In the genomic region with DNA sequence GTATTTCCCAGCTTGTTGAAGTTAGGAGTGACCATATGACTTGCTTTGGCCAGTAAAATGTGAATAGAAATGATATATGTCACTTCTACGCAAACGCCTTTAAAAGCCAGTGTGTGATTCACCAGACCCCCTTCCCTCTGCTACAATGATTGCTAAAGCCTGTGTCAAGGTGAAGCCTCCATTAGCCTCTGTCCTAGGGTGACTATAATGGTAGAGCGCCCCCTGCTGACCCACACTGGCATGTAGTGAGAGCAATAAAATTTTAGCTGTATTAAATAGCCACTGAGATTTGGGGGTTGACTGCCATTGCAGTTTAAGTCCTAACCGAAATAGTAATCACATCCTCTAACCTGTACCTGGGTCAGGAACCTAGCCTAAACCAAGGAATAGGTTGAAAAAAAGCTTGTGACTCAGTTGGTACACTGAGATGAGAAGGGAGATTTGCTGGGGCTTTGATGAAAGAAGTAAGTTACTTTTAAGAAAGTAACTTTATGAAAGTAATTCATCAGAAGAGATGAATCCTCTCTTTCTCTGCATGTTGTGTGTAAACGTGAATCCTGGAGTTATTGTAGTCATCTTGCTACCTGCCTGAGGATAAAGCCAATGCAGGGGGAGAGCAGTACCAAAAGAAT, we compare ENCODE assay signal across 8 cellular contexts. TPM values are rescaled to one million over a fixed set of nuclear protein-coding genes. Genes with fewer than 3 reads are reported as not detected.
DNase-seq lines count a peak whose midpoint lies in the region; ATAC-seq and TF ChIP-seq lines count a peak whose summit lies in the region.

No MANE protein-coding gene starts in this region.

- H3K27me3 ChIP-seq in colonic mucosa = no peaks in the 10 kb centered on the region
- H3K27me3 ChIP-seq in lower lobe of right lung (ENCODE audit: low read depth) = no peaks in the 10 kb centered on the region

- ATAC-seq in GM18861 (IDR thresholded peaks at IDR 0.05; ENCODE audit: unreplicated experiment) = peak; percentile 88
- peak; percentile 89 for ATAC-seq in HG03064 (IDR thresholded peaks at IDR 0.05; ENCODE audit: low read depth, unreplicated experiment)
- peak; percentile 90 to 93 for ATAC-seq in lower lobe of right lung

- H3K36me3 ChIP-seq in colonic mucosa (no peaks in the 10 kb centered on the region), lower lobe of right lung (no peaks in the 10 kb centered on the region)

- H3K4me3 ChIP-seq in colonic mucosa = no peak overlapping the region
- no peak overlapping the region for H3K4me3 ChIP-seq in lower lobe of right lung

- DNase-seq in AG08396 (ENCODE audit: low spot score) = peak; percentile 57
- DNase-seq in NCI-H226 = peak; percentile 22
- DNase-seq in activated CD4-positive, alpha-beta T cell treated with anti-CD3 and anti-CD28 coated beads for 24 hours (ENCODE audit: low read depth in 2 of 2) = peak; percentile 76 to 81
- DNase-seq in colonic mucosa = peak; percentile 80
- DNase-seq in lower lobe of right lung = peak; percentile 83
- DNase-seq in stimulated activated CD8-positive, alpha-beta memory T cell treated with anti-CD3 and anti-CD28 coated beads, Interleukin-12 subunit alpha, Interleukin-12 subunit beta, amount 100 ng/mL, for 4 hours (ENCODE audit: low read depth) = peak; percentile 39

- TF ChIP-seq CTCF in colonic mucosa (IDR thresholded peaks at IDR 0.05) (peak; percentile 57), lower lobe of right lung (IDR thresholded peaks at IDR 0.05) (peak; percentile 74)

- H3K9me3 ChIP-seq in colonic mucosa (no peaks in the 10 kb centered on the region), lower lobe of right lung (no peaks in the 10 kb centered on the region)

- peaks cover 3% of the 10 kb centered on the region for H3K4me1 ChIP-seq in colonic mucosa
- H3K4me1 ChIP-seq in lower lobe of right lung = no peaks in the 10 kb centered on the region

- H3K27ac ChIP-seq in colonic mucosa (no peak overlapping the region), lower lobe of right lung (no peak overlapping the region)

- H3K9ac ChIP-seq in colonic mucosa (ENCODE audit: low read depth in 2 of 2, low read length in 2 of 2) = no peak overlapping the region

- intact Hi-C loops in colonic mucosa (cut with DNase I) (loop anchor here (10.0 kb wide), 2 partner anchors 50 to 550 kb away; partner anchors contain the start of genes GTF2E1 and RABL3), lower lobe of right lung (cut with DNase I) (loop anchor here (10.0 kb wide), 1 partner anchor 230 kb away; no protein-coding TSS in a partner anchor)

RNA-seq across cellular contexts. Expression of gene GTF2E1, which starts 52.6 kb away (rescaled TPM):
- total RNA-seq in colonic mucosa (10 to 100 TPM; 15.2 to 17.9 TPM), lower lobe of right lung (18.5 TPM)

RNA-seq across cellular contexts. Expression of gene RABL3, which starts 52.8 kb away (rescaled TPM):
- total RNA-seq in colonic mucosa = 10 to 100 TPM; 25.5 to 30.5 TPM
- total RNA-seq in lower lobe of right lung = 24.5 TPM

Comparison
In these comparisons a context has a peak if more than half of its experiments do, and no peak if none do; other contexts are left out.
1. DNase-seq: peak in every context shown above with its lines; median percentile 83 in lower lobe of right lung; 80 in colonic mucosa; 78 in activated CD4-positive, alpha-beta T cell treated with anti-CD3 and anti-CD28 coated beads for 24 hours; 57 in AG08396; 39 in stimulated activated CD8-positive, alpha-beta memory T cell treated with anti-CD3 and anti-CD28 coated beads, Interleukin-12 subunit alpha, Interleukin-12 subunit beta, amount 100 ng/mL, for 4 hours; 22 in NCI-H226.